Comparison of ENCODE assay signal across 14 cellular contexts in genomic region chr3:140292684-140293083, GRCh38.
DNase-seq lines count a peak whose midpoint lies in the region; ATAC-seq and TF ChIP-seq lines count a peak whose summit lies in the region.
"Had no signal": no experiment of that assay in that cellular context is flagged by ENCODE, and none has a peak within 500 bp of the region (broad histone marks: within the 10 kb centered on the region; RNA-seq: fewer than 3 reads in every experiment).

No MANE protein-coding gene starts in this region.

- intact Hi-C loops in body of pancreas (cut with DNase I) (no loop called here), testis (cut with DNase I; ENCODE audit: low total_unique reads) (no loop called here)

- peak; percentile 18 for ATAC-seq in body of pancreas

- H3K4me3 ChIP-seq in body of pancreas = no peak overlapping the region
- H3K4me3 ChIP-seq in right atrium auricular region = no peak overlapping the region
- H3K4me3 ChIP-seq in testis = no peak overlapping the region
- H3K4me3 ChIP-seq in CD8-positive, alpha-beta memory T cell (ENCODE audit: low read length) = no peak overlapping the region
- H3K4me3 ChIP-seq: vagina had no signal

- H3K27ac ChIP-seq in body of pancreas (no peak overlapping the region), right atrium auricular region (peak overlapping the region in 1 of 2 donors; percentile 45), testis (no peak overlapping the region)
- H3K27ac ChIP-seq in CD8-positive, alpha-beta memory T cell (ENCODE audit: low read depth, low read length) = no peak overlapping the region
- H3K27ac ChIP-seq: parathyroid adenoma, vagina, VCaP had no signal

- TF ChIP-seq POLR2A in body of pancreas (IDR thresholded peaks at IDR 0.05) (no peak), testis (IDR thresholded peaks at IDR 0.05) (no peak)

- H3K27ac Mint-ChIP-seq in CD8-positive, alpha-beta memory T cell = peak overlapping the region in 1 of 8 donors; percentile 75

- TF ChIP-seq CTCF in body of pancreas (IDR thresholded peaks at IDR 0.05) = no peak
- no peak for TF ChIP-seq CTCF in right atrium auricular region (IDR thresholded peaks at IDR 0.05)
- no peak for TF ChIP-seq CTCF in testis (IDR thresholded peaks at IDR 0.05)

- 55 to 76% methylated on average over 4 of the region's 4 CpGs for WGBS in body of pancreas, 2 donors
- WGBS in testis, 2 donors = 54 to 61% methylated on average over 4 of the region's 4 CpGs

- H3K9me3 Mint-ChIP-seq in CD8-positive, alpha-beta memory T cell = peaks cover 0 to 5% (median 0%) of the 10 kb centered on the region in 5 donors

- H3K4me1 ChIP-seq in body of pancreas (no peaks in the 10 kb centered on the region), right atrium auricular region (peaks cover 0 to 14% of the 10 kb centered on the region in 2 donors), testis (peaks cover 7% of the 10 kb centered on the region)
- H3K4me1 ChIP-seq in CD8-positive, alpha-beta memory T cell (ENCODE audit: insufficient read depth, low read length) = no peaks in the 10 kb centered on the region
- H3K4me1 ChIP-seq: parathyroid adenoma, vagina had no signal

- H3K4me3 Mint-ChIP-seq in CD8-positive, alpha-beta memory T cell = no peak overlapping the region

- no peaks in the 10 kb centered on the region for H3K4me1 Mint-ChIP-seq in CD8-positive, alpha-beta memory T cell

- H3K36me3 ChIP-seq in body of pancreas (replicated peaks in 1 of 2; ENCODE audit: insufficient read depth in 1 of 2, low read depth in 2 of 2) = no peaks in the 10 kb centered on the region
- H3K36me3 ChIP-seq in right atrium auricular region = no peaks in the 10 kb centered on the region
- H3K36me3 ChIP-seq in testis (ENCODE audit: low read depth, missing control alignments) = no peaks in the 10 kb centered on the region
- no peaks in the 10 kb centered on the region for H3K36me3 ChIP-seq in CD8-positive, alpha-beta memory T cell (ENCODE audit: insufficient read depth, low read length)
- H3K36me3 ChIP-seq: vagina had no signal

- H3K36me3 Mint-ChIP-seq in CD8-positive, alpha-beta memory T cell = no peaks in the 10 kb centered on the region

- POLR2A ChIA-PET in CD8-positive, alpha-beta memory T cell (lab: Charles Lee) = no interaction called here

- CTCF ChIA-PET in CD8-positive, alpha-beta memory T cell (lab: Charles Lee) = no interaction called here

- H3K27me3 Mint-ChIP-seq in CD8-positive, alpha-beta memory T cell = peaks cover 0 to 1% of the 10 kb centered on the region in 2 donors

- DNase-seq in HS-5 (ENCODE audit: low read depth) = peak; percentile 30
- DNase-seq in body of pancreas = peak in 3 of 4 donors; percentile 16 to 24 (median 20)
- peak; percentile 83 for DNase-seq in right atrium auricular region (ENCODE audit: low spot score)
- peak; percentile 41 for DNase-seq in testis
- no peak for DNase-seq in CD8-positive, alpha-beta memory T cell
- DNase-seq in activated effector memory CD4-positive, alpha-beta T cell treated with Interleukin-2 at 50 U/mL for 16 hours = no peak
- no peak for DNase-seq in NCI-H146 (lab: John Stamatoyannopoulos, UW)
- DNase-seq: activated gamma-delta T cell; effector CD4-positive, alpha-beta T cell; islet precursor cell; NCI-H1694 treated with DMSO at 0.1 percent for 48 hours had no signal

- H3K9me3 ChIP-seq in body of pancreas (no peaks in the 10 kb centered on the region), right atrium auricular region (no peaks in the 10 kb centered on the region), testis (no peaks in the 10 kb centered on the region)
- H3K9me3 ChIP-seq in CD8-positive, alpha-beta memory T cell (ENCODE audit: low read length) = no peaks in the 10 kb centered on the region
- H3K9me3 ChIP-seq: vagina had no signal

- H3K27me3 ChIP-seq in body of pancreas (no peaks in the 10 kb centered on the region), right atrium auricular region (no peaks in the 10 kb centered on the region), testis (no peaks in the 10 kb centered on the region)
- no peaks in the 10 kb centered on the region for H3K27me3 ChIP-seq in CD8-positive, alpha-beta memory T cell (ENCODE audit: insufficient read depth, low read length, poor library complexity, severe bottlenecking)
- H3K27me3 ChIP-seq: vagina had no signal

Comparison
In these comparisons a context has a peak if more than half of its experiments do, and no peak if none do; other contexts are left out.
1. DNase-seq: peak in HS-5 (single experiment), body of pancreas (3 of 4), right atrium auricular region (single experiment) and testis (single experiment); none in CD8-positive, alpha-beta memory T cell (0 of 5), activated effector memory CD4-positive, alpha-beta T cell treated with Interleukin-2 at 50 U/mL for 16 hours (single experiment) and NCI-H146 (single experiment).